ENCODE assay signal across 21 cellular contexts in the genomic region with DNA sequence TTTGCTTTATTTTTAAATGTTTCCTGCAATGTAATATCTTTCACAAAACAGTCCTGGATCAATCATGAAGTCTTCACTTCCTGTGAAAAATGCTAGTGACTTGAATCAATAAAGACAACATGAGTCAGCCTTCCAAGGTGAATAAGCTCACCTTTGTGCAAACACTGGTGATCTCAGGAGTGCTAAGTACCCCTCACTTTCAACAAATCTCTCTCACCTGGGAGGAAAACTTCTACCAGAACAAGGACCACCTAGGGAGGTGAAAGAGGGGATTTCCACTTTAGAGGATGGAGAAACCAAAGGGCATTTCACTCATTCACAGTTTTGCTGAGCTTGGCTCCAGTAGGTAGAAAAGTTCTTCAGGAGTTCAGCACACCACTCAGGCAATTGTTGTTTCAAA.
A peak's percentile ranks its signal among the peaks of the same experiment; 100 is the strongest.
DNase-seq lines count a peak whose midpoint lies in the region; ATAC-seq and TF ChIP-seq lines count a peak whose summit lies in the region.
"Had no signal": no experiment of that assay in that cellular context is flagged by ENCODE, and none has a peak within 500 bp of the region (broad histone marks: within the 10 kb centered on the region; RNA-seq: fewer than 3 reads in every experiment).

No MANE protein-coding gene starts in this region.

- RAD21 ChIA-PET in HCT116 (lab: Charles Lee; ENCODE audit: low non-redundant PET in 1 of 2, low total read pairs in 2 of 2, uncharacterized antibody in 2 of 2, unreplicated experiment in 2 of 2): no interaction called here

- no peak overlapping the region for H3K4me3 Mint-ChIP-seq in progenitor cell of endocrine pancreas (ENCODE audit: low read depth)
- H3K4me3 Mint-ChIP-seq: CD8-positive, alpha-beta T cell; central memory CD8-positive, alpha-beta T cell; naive B cell had no signal

- H3K4me2 ChIP-seq in HCT116 (ENCODE audit: low read length) (peak overlapping the region; percentile 3; the same call in 1 of the 2 replicates), PC-9 (peak overlapping the region; percentile 14)

- intact Hi-C loops in HCT116 (cut with micrococcal nuclease) (no loop called here), PC-9 (cut with micrococcal nuclease; ENCODE audit: unreplicated experiment) (no loop called here)

- H3K4me3 ChIP-seq in HCT116 (replicated peaks in 1 of 2; ENCODE audit: low read depth in 1 of 2, low read length in 2 of 2) (no peak overlapping the region), PC-9 (no peak overlapping the region)
- H3K4me3 ChIP-seq: esophagus squamous epithelium, ovary, upper lobe of left lung had no signal

- no TSS peak for BruUV-seq in HCT116 (replicated peaks; lab: Mats Ljungman, UMichigan)
- no TSS peak for BruUV-seq in PC-9 (replicated peaks; lab: Mats Ljungman, UMichigan)

- TF ChIP-seq CTCF in HCT116 (IDR thresholded peaks at IDR 0.05 in 2 of 3, conservative IDR thresholded peaks at IDR 0.05 in 1 of 3; ENCODE audit: borderline replicate concordance in 1 of 3, insufficient read depth in 1 of 3, low read depth in 2 of 3, low read length in 2 of 3) (no peak), PC-9 (conservative IDR thresholded peaks at IDR 0.05) (no peak), foreskin keratinocyte (conservative IDR thresholded peaks at IDR 0.05) (no peak), progenitor cell of endocrine pancreas (IDR thresholded peaks at IDR 0.05; ENCODE audit: unreplicated experiment) (no peak)

- POLR2A ChIA-PET in HCT116 (lab: Charles Lee) (no interaction called here), PC-9 (lab: Charles Lee; ENCODE audit: unreplicated experiment) (interaction anchor here (0.6 kb wide), 1 partner anchor 154 kb away, joined by 11 read pairs; no protein-coding TSS in a partner anchor)

- no peaks in the 10 kb centered on the region for H3K79me2 ChIP-seq in HCT116 (ENCODE audit: insufficient read depth, low read length)
- H3K79me2 ChIP-seq in PC-9 (ENCODE audit: low read depth): no peaks in the 10 kb centered on the region

- no peaks in the 10 kb centered on the region for H3K27me3 ChIP-seq in HCT116 (ENCODE audit: insufficient read depth, low read length)
- H3K27me3 ChIP-seq in PC-9 (ENCODE audit: insufficient read depth, low read depth): no peaks in the 10 kb centered on the region
- H3K27me3 ChIP-seq in foreskin keratinocyte: no peaks in the 10 kb centered on the region
- H3K27me3 ChIP-seq: esophagus squamous epithelium, ovary, upper lobe of left lung had no signal

- H3K4me1 Mint-ChIP-seq in progenitor cell of endocrine pancreas (ENCODE audit: low read depth): peaks cover 23% of the 10 kb centered on the region
- H3K4me1 Mint-ChIP-seq: central memory CD8-positive, alpha-beta T cell; naive B cell had no signal

- H3K27ac Mint-ChIP-seq in progenitor cell of endocrine pancreas: peak overlapping the region; percentile 93
- H3K27ac Mint-ChIP-seq: CD8-positive, alpha-beta T cell had no signal

- peaks cover 15 to 22% of the 10 kb centered on the region in 2 experiments for H3K4me1 ChIP-seq in HCT116 (ENCODE audit: control insufficient read depth in 1 of 2, insufficient read depth in 2 of 2, low read length in 2 of 2)
- H3K4me1 ChIP-seq in PC-9 (replicated peaks; ENCODE audit: insufficient read depth): peaks cover 15% of the 10 kb centered on the region
- H3K4me1 ChIP-seq in foreskin keratinocyte: peaks cover 22% of the 10 kb centered on the region

- DNase-seq in HCT116 (ENCODE audit: low read depth, low spot score): no peak
- peak in 1 of 2 experiments; percentile 67 for DNase-seq in PC-9
- DNase-seq in foreskin keratinocyte: peak; percentile 17 to 29
- no peak for DNase-seq in progenitor cell of endocrine pancreas (ENCODE audit: low spot score, unreplicated experiment)
- no peak for DNase-seq in COR-L47 (lab: John Stamatoyannopoulos, UW)
- DNase-seq: activated CD4-positive, alpha-beta T cell treated with anti-CD3 and anti-CD28 coated beads, Interleukin-2, amount 50 U/mL, for 1 hour; activated CD8-positive, alpha-beta memory T cell treated with anti-CD3 and anti-CD28 coated beads, Interleukin-2, amount 50 U/mL, for 48 hours; activated gamma-delta T cell treated with Interleukin-2 at 50 U/mL for 16 hours; CD8-positive, alpha-beta T cell; esophagus squamous epithelium; naive B cell; NCI-H2081; NCI-H510A treated with DMSO at 0.1 percent for 48 hours; ovary; stimulated activated CD4-positive, alpha-beta T cell treated with anti-CD3 and anti-CD28 coated beads, Interleukin-1b, Interleukin-23, amount 100 ng/mL, for 48 hours; stimulated activated naive CD4-positive, alpha-beta T cell; upper lobe of left lung had no signal

- no peak for TF ChIP-seq POLR2A in HCT116 (IDR thresholded peaks at IDR 0.05; ENCODE audit: borderline replicate concordance, extremely low read depth, insufficient read depth, insufficient read length)

- no peaks in the 10 kb centered on the region for H3K9me2 ChIP-seq in HCT116 (ENCODE audit: insufficient read depth)
- peaks cover 5% of the 10 kb centered on the region; the same call in 1 of the 2 replicates for H3K9me2 ChIP-seq in PC-9 (ENCODE audit: insufficient read depth)

- H2AFZ ChIP-seq in HCT116 (ENCODE audit: low read depth, low read length, poor library complexity, severe bottlenecking) (no peak overlapping the region), PC-9 (no peak overlapping the region)

- no peak for ATAC-seq in HCT116
- peak; percentile 67 for ATAC-seq in foreskin keratinocyte
- ATAC-seq in HG03460 (IDR thresholded peaks at IDR 0.05; ENCODE audit: unreplicated experiment): no peak
- ATAC-seq in HG03442 (IDR thresholded peaks at IDR 0.05; ENCODE audit: unreplicated experiment): no peak
- ATAC-seq in GM19397 (IDR thresholded peaks at IDR 0.05; ENCODE audit: unreplicated experiment): no peak
- ATAC-seq: CD8-positive, alpha-beta T cell had no signal

- no peaks in the 10 kb centered on the region for H3K9me3 Mint-ChIP-seq in progenitor cell of endocrine pancreas (ENCODE audit: low read depth)
- H3K9me3 Mint-ChIP-seq: CD8-positive, alpha-beta T cell; central memory CD8-positive, alpha-beta T cell had no signal

- no peaks in the 10 kb centered on the region for H3K36me3 ChIP-seq in HCT116 (ENCODE audit: control insufficient read depth in 1 of 2, insufficient read depth in 2 of 2, low read length in 2 of 2)
- no peaks in the 10 kb centered on the region for H3K36me3 ChIP-seq in PC-9 (ENCODE audit: low read depth)
- H3K36me3 ChIP-seq: ovary had no signal

- H3K9me3 ChIP-seq in HCT116 (ENCODE audit: control insufficient read depth in 1 of 2, insufficient read depth in 1 of 2, low read depth in 1 of 2, low read length in 2 of 2): no peaks in the 10 kb centered on the region
- 0 out of 2 replicates have a peak, but pooled peaks cover 3% of the 10 kb centered on the region for H3K9me3 ChIP-seq in PC-9 (ENCODE audit: insufficient read depth, low read depth)
- H3K9me3 ChIP-seq: esophagus squamous epithelium, ovary, upper lobe of left lung had no signal

- H3K9ac ChIP-seq in HCT116 (ENCODE audit: low read length): no peak overlapping the region

- CTCF ChIA-PET in HCT116 (lab: Charles Lee): no interaction called here
- CTCF ChIA-PET in PC-9 (lab: Charles Lee): no interaction called here

- H3F3A ChIP-seq in PC-9 (ENCODE audit: insufficient read depth, low read depth): peaks cover 6% of the 10 kb centered on the region; the same call in 1 of the 2 replicates

- peaks cover 11% of the 10 kb centered on the region for H3K36me3 Mint-ChIP-seq in progenitor cell of endocrine pancreas (ENCODE audit: insufficient read depth)
- H3K36me3 Mint-ChIP-seq: CD8-positive, alpha-beta T cell; naive B cell had no signal

- no peak for TF ChIP-seq RAD21 in HCT116 (IDR thresholded peaks at IDR 0.05; ENCODE audit: low read depth)

- no peaks in the 10 kb centered on the region for H4K20me1 ChIP-seq in HCT116 (ENCODE audit: insufficient read depth)
- H4K20me1 ChIP-seq in PC-9 (ENCODE audit: insufficient read depth): no peaks in the 10 kb centered on the region

- H3K27me3 Mint-ChIP-seq in progenitor cell of endocrine pancreas: peaks cover 5% of the 10 kb centered on the region

- H3K27ac ChIP-seq in HCT116 (ENCODE audit: low read depth, low read length): no peak overlapping the region
- H3K27ac ChIP-seq in PC-9: 0 out of 2 replicates have a peak overlapping the region, but pooled peaks have one; percentile 22
- no peak overlapping the region for H3K27ac ChIP-seq in foreskin keratinocyte
- H3K27ac ChIP-seq: ovary, upper lobe of left lung had no signal

TF ChIP-seq in HCT116, 20 proteins besides CTCF, POLR2A, EP300 and RAD21 (continues in another document):
- no peak for TF ChIP-seq YY1 (IDR thresholded peaks at IDR 0.05; ENCODE audit: extremely low read depth, insufficient replicate concordance, low read depth, low read length)
- TF ChIP-seq SIN3A (IDR thresholded peaks at IDR 0.05; ENCODE audit: low read depth): no peak
- TF ChIP-seq CBX3 (IDR thresholded peaks at IDR 0.05; ENCODE audit: low read depth): no peak
- peak; percentile 36; the same call in 1 of the 2 replicates for TF ChIP-seq JUND (IDR thresholded peaks at IDR 0.05)
- TF ChIP-seq EZH2 (IDR thresholded peaks at IDR 0.05): no peak
- TF ChIP-seq, protein P1, sequence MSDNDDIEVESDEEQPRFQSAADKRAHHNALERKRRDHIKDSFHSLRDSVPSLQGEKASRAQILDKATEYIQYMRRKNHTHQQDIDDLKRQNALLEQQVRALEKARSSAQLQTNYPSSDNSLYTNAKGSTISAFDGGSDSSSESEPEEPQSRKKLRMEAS (IDR thresholded peaks at IDR 0.05): no peak
- TF ChIP-seq SP1 (IDR thresholded peaks at IDR 0.05; ENCODE audit: low read depth): 0 out of 2 replicates have a peak, but pooled peaks have one; percentile 14
- TF ChIP-seq SRF (IDR thresholded peaks at IDR 0.05; ENCODE audit: low read depth): no peak
- TF ChIP-seq EZH2phosphoT487 (IDR thresholded peaks at IDR 0.05; ENCODE audit: borderline replicate concordance): no peak
- TF ChIP-seq FOSL1 (IDR thresholded peaks at IDR 0.05; ENCODE audit: low read depth): peak; percentile 37; the same call in 1 of the 2 replicates
- TF ChIP-seq EGR1 (IDR thresholded peaks at IDR 0.05; ENCODE audit: low read depth): no peak

Comparison
In these comparisons a context has a peak if more than half of its experiments do, and no peak if none do; other contexts are left out.
1. DNase-seq: peak in foreskin keratinocyte (2 of 2); none in HCT116 (single experiment), progenitor cell of endocrine pancreas (single experiment) and COR-L47 (single experiment).